9 cellular contexts compared by ENCODE assay signal in the genomic region with DNA sequence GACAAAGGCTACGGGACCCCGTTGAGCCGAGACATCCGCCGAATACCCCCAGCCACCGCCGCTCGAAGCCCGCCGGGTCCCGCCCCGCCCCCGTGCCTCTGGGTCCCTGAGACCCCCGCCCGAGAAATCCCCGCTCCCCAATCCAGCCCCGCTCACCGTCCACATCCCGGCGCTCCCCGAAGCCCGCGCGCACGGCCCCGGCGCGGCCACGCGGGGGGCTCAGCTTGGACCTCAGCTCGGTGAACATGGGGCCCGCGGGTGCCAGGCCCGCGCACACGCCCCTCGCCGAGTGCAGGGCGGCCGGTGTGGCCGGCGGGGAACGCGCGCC. TPM values are rescaled to one million over a fixed set of nuclear protein-coding genes. Genes with fewer than 3 reads are reported as not detected.
DNase-seq lines count a peak whose midpoint lies in the region; ATAC-seq, FAIRE-seq and TF ChIP-seq lines count a peak whose summit lies in the region.
"Had no signal": no experiment of that assay in that cellular context is flagged by ENCODE, and none has a peak within 500 bp of the region (broad histone marks: within the 10 kb centered on the region; RNA-seq: fewer than 3 reads in every experiment).

No MANE protein-coding gene starts in this region.

- no peak for FAIRE-seq in kidney (lab: Jason Lieb, UNC)
- FAIRE-seq: colon had no signal

- H3K27ac ChIP-seq in kidney (ENCODE audit: low read depth in 2 of 2, low read length in 2 of 2): peak overlapping the region; percentile 43 to 54
- H3K27ac ChIP-seq in suprapubic skin: peak overlapping the region; percentile 96

- H3K4me3 Mint-ChIP-seq in T-helper 2 cell treated with Interferon-gamma antibody and Interleukin-4, amounts not matched to agents 5 μg/mL and 100 μg/mL, for 36 hours: peak overlapping the region; percentile 89

- H3K4me3 ChIP-seq in adipocyte (ENCODE audit: low read length) (peak overlapping the region; percentile 75), kidney (ENCODE audit: low read length in 2 of 2) (peak overlapping the region; percentile 40 to 63), suprapubic skin (peak overlapping the region; percentile 97)

- no peak for TF ChIP-seq POLR2A in suprapubic skin (IDR thresholded peaks at IDR 0.05)

- H3K4me1 Mint-ChIP-seq in T-helper 2 cell treated with Interferon-gamma antibody and Interleukin-4, amounts not matched to agents 5 μg/mL and 100 μg/mL, for 36 hours (ENCODE audit: low read depth): peaks cover 49% of the 10 kb centered on the region

- peaks cover 3% of the 10 kb centered on the region for H3K36me3 ChIP-seq in adipocyte (ENCODE audit: control insufficient read depth, insufficient read depth, low read length, severe bottlenecking)
- peaks cover 0 to 3% of the 10 kb centered on the region in 2 donors for H3K36me3 ChIP-seq in kidney (ENCODE audit: control insufficient read depth in 1 of 2, insufficient read depth in 2 of 2, low read length in 2 of 2)
- H3K36me3 ChIP-seq in suprapubic skin: peaks cover 18% of the 10 kb centered on the region

- H3K36me3 Mint-ChIP-seq in T-helper 2 cell treated with Interferon-gamma antibody and Interleukin-4, amounts not matched to agents 5 μg/mL and 100 μg/mL, for 36 hours (ENCODE audit: low read depth): peaks cover 30% of the 10 kb centered on the region

- 0% methylated on average over 10 of the region's 45 CpGs for WGBS in suprapubic skin

- intact Hi-C loops in kidney (cut with DNase I): loop anchor here (5.0 kb wide), 1 partner anchor 442 kb away; a partner anchor contains a TSS

- no peak for TF ChIP-seq EP300 in suprapubic skin (IDR thresholded peaks at IDR 0.05)

- H3K4me1 ChIP-seq in adipocyte (ENCODE audit: control insufficient read depth, insufficient read depth, low read length) (peaks cover 22% of the 10 kb centered on the region), kidney (ENCODE audit: control insufficient read depth in 1 of 2, insufficient read depth in 1 of 2, low read depth in 1 of 2, low read length in 2 of 2) (peaks cover 7 to 22% of the 10 kb centered on the region in 2 donors), suprapubic skin (peaks cover 53% of the 10 kb centered on the region)

- ATAC-seq in GM21529 (IDR thresholded peaks at IDR 0.05; ENCODE audit: unreplicated experiment): no peak

- no peaks in the 10 kb centered on the region for H3K27me3 Mint-ChIP-seq in T-helper 2 cell treated with Interferon-gamma antibody and Interleukin-4, amounts not matched to agents 5 μg/mL and 100 μg/mL, for 36 hours (ENCODE audit: low read depth)

- no peak for DNase-seq in T-helper 2 cell treated with Interferon-gamma antibody and Interleukin-4, amounts not matched to agents 5 μg/mL and 100 μg/mL, for 36 hours (ENCODE audit: low spot score)
- DNase-seq in T-helper 2 cell: no peak
- no peak for DNase-seq in adipocyte (ENCODE audit: low read depth)
- peak; percentile 81 for DNase-seq in kidney
- DNase-seq in suprapubic skin (ENCODE audit: low spot score in 2 of 2): peak in 1 of 2 donors; percentile 64
- no peak for DNase-seq in HK-2 (ENCODE audit: unreplicated experiment)
- no peak for DNase-seq in DMS79 treated with DMSO at 0.1 percent for 48 hours (lab: John Stamatoyannopoulos, UW)

- H3K9ac ChIP-seq in adipocyte (ENCODE audit: low read length): peak overlapping the region; percentile 60
- H3K9ac ChIP-seq in kidney (ENCODE audit: low read length in 2 of 2): peak overlapping the region in 1 of 2 donors; percentile 34

- no peaks in the 10 kb centered on the region for H3K9me3 Mint-ChIP-seq in T-helper 2 cell treated with Interferon-gamma antibody and Interleukin-4, amounts not matched to agents 5 μg/mL and 100 μg/mL, for 36 hours

- peak overlapping the region; percentile 88 for H3K27ac Mint-ChIP-seq in T-helper 2 cell treated with Interferon-gamma antibody and Interleukin-4, amounts not matched to agents 5 μg/mL and 100 μg/mL, for 36 hours

- no peaks in the 10 kb centered on the region for H3K27me3 ChIP-seq in adipocyte (replicated peaks; ENCODE audit: control insufficient read depth, insufficient read depth, low read length)
- no peaks in the 10 kb centered on the region for H3K27me3 ChIP-seq in suprapubic skin

- H3K9me3 ChIP-seq in adipocyte (ENCODE audit: control insufficient read depth, low read length) (no peaks in the 10 kb centered on the region), kidney (ENCODE audit: control insufficient read depth in 1 of 2, low read length in 2 of 2) (no peaks in the 10 kb centered on the region), suprapubic skin (no peaks in the 10 kb centered on the region)

- no peak for TF ChIP-seq CTCF in kidney (IDR thresholded peaks at IDR 0.05; ENCODE audit: borderline replicate concordance, extremely low read depth, insufficient read depth)
- no peak for TF ChIP-seq CTCF in suprapubic skin (IDR thresholded peaks at IDR 0.05)

RNA-seq across cellular contexts. Expression of a gene that starts 0.3 kb away (rescaled TPM):
- total RNA-seq in kidney (7.9 TPM), suprapubic skin (10 to 100 TPM in 2 of 4 donors, 1 to 10 TPM in 2; 7.2 to 15.8 (median 9.6) TPM)
- 8.5 TPM for polyA plus RNA-seq in kidney (ENCODE audit: insufficient read depth, low read depth, low replicate concordance)

RNA-seq across cellular contexts. Expression of a gene that starts 1.7 kb away (rescaled TPM):
- 73.3 TPM for total RNA-seq in kidney
- polyA plus RNA-seq in kidney (ENCODE audit: insufficient read depth, low read depth, low replicate concordance): 51.3 TPM
- 10 to 100 TPM; 70.7 to 93.0 (median 83.9) TPM for total RNA-seq in suprapubic skin

RNA-seq across cellular contexts. Expression of a gene that starts 9.5 kb away (rescaled TPM):
- 19.2 TPM for total RNA-seq in kidney
- 8.6 TPM for polyA plus RNA-seq in kidney (ENCODE audit: insufficient read depth, low read depth, low replicate concordance)
- total RNA-seq in suprapubic skin: 10 to 100 TPM; 17.7 to 32.4 (median 24.3) TPM

RNA-seq across cellular contexts. Expression of a gene that starts 23.0 kb away (rescaled TPM):
- total RNA-seq in kidney (39.8 TPM), suprapubic skin (10 to 100 TPM; 32.3 to 80.1 (median 52.5) TPM)
- polyA plus RNA-seq in kidney (ENCODE audit: insufficient read depth, low read depth, low replicate concordance): 39.3 TPM

RNA-seq across cellular contexts. Expression of a gene that starts 56.8 kb away (rescaled TPM):
- total RNA-seq in kidney (2.4 TPM), suprapubic skin (1 to 10 TPM; 1.1 to 5.1 (median 1.8) TPM)
- 0.75 TPM for polyA plus RNA-seq in kidney (ENCODE audit: insufficient read depth, low read depth, low replicate concordance)
